In the genomic region with DNA sequence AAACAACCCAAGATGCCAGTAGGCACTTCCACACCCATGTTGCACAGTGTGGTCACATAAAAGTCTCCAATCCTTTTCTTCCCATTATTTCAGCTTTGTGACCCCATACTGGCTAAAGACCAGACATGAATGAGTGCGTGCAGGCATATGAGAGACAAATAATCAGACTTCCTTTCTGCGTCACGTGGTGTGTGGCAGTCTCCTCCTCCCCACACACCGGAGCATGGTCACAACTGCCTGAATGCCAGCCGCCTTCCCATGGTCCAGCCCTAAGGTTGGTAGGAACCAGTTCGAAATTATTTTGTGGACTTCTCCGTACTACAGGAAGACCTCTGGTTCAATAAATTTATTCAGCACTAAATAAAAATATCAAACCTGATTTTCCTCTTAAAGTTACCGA, we compare ENCODE assay signal across 1 cellular context.
A peak's percentile ranks its signal among the peaks of the same experiment; 100 is the strongest.
TF ChIP-seq lines count a peak whose summit lies in the region.

No MANE protein-coding gene starts in this region.

TF ChIP-seq in K562, 482 proteins besides CTCF, POLR2A, EP300 and RAD21 (continued from another document):
- TF ChIP-seq, protein P1, sequence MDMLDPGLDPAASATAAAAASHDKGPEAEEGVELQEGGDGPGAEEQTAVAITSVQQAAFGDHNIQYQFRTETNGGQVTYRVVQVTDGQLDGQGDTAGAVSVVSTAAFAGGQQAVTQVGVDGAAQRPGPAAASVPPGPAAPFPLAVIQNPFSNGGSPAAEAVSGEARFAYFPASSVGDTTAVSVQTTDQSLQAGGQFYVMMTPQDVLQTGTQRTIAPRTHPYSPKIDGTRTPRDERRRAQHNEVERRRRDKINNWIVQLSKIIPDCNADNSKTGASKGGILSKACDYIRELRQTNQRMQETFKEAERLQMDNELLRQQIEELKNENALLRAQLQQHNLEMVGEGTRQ (CRISPR knock-in tag; IDR thresholded peaks at IDR 0.05), result peak; percentile 49
- TF ChIP-seq XRCC3 (IDR thresholded peaks at IDR 0.05), result no peak
- TF ChIP-seq RAD51 (IDR thresholded peaks at IDR 0.05; ENCODE audit: borderline replicate concordance, low read depth), result 0 out of 2 replicates have a peak, but pooled peaks have one; percentile 28
- TF ChIP-seq, protein P2, sequence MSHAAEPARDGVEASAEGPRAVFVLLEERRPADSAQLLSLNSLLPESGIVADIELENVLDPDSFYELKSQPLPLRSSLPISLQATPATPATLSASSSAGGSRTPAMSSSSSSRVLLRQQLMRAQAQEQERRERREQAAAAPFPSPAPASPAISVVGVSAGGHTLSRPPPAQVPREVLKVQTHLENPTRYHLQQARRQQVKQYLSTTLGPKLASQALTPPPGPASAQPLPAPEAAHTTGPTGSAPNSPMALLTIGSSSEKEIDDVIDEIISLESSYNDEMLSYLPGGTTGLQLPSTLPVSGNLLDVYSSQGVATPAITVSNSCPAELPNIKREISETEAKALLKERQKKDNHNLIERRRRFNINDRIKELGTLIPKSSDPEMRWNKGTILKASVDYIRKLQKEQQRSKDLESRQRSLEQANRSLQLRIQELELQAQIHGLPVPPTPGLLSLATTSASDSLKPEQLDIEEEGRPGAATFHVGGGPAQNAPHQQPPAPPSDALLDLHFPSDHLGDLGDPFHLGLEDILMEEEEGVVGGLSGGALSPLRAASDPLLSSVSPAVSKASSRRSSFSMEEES (CRISPR knock-in tag; IDR thresholded peaks at IDR 0.05), result peak; percentile 31; the same call in 1 of the 2 replicates
- no peak for TF ChIP-seq PCBP2 (IDR thresholded peaks at IDR 0.05; ENCODE audit: low read depth, low read length, poor library complexity, severe bottlenecking)
